Comparison of ENCODE assay signal across 12 cellular contexts in the genomic region with DNA sequence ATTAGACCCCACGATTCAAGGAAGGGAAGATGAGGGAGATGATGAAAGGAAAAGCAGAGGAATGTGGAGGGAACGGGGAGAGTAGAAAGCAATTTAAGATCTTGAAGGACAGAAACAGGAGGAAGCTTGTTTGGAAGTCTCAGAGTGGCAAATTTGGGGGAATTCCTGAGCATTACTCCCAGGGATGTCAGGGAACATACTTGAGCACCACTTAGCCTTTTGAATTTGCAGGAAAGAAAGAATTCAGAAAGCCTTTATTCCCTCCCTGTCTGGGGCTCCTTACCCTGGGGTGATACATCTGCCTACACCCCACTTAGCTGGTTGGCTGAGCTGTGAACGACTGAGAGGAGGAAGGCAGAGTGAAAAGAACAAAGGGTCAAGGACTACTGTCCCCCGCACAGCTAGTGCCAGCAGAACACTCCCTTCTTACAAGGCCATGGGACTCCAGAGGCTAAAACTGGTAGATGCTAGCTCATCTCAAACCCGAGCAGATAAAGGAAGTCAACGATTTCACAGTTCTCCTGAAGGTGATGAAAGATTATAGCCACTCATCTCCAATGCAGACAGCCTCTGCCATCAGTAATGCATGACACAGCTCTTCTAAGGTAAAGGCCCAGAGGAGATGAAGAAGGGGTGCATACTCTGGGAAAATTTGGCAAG.
DNase-seq lines count a peak whose midpoint lies in the region; ATAC-seq and TF ChIP-seq lines count a peak whose summit lies in the region.
"Had no signal": no experiment of that assay in that cellular context is flagged by ENCODE, and none has a peak within 500 bp of the region (broad histone marks: within the 10 kb centered on the region; RNA-seq: fewer than 3 reads in every experiment).

No MANE protein-coding gene starts in this region.

- DNase-seq in HL-60 (ENCODE audit: low read depth in 1 of 2, low spot score in 1 of 2) (peak; percentile 78 to 83), Peyer's patch (no peak), left ventricle myocardium inferior (no peak), spleen (no peak), NCI-H2081 treated with DMSO at 0.1 percent for 48 hours (lab: John Stamatoyannopoulos, UW) (no peak)
- no peak for DNase-seq in natural killer cell treated with Interleukin-12 subunit alpha and Interleukin-12 subunit beta and Interleukin-15 and Interleukin-18, amount 100 ng/mL, for 72 hours (ENCODE audit: low spot score)
- no peak for DNase-seq in T-helper 2 cell treated with Interferon-gamma antibody and Interleukin-4, amounts not matched to agents 5 μg/mL and 100 μg/mL, for 36 hours (ENCODE audit: low spot score)
- DNase-seq: activated CD4-positive, CD25-positive, alpha-beta regulatory T cell treated with anti-CD3 and anti-CD28 coated beads, Interleukin-2, amount 50 U/mL, for 72 hours; Calu3; NCI-H1417; NCI-H82 had no signal

- TF ChIP-seq POLR2A in Peyer's patch (IDR thresholded peaks at IDR 0.05) (no peak), spleen (IDR thresholded peaks at IDR 0.05) (no peak)

- no peak overlapping the region for H3K4me3 ChIP-seq in HL-60 (replicated peaks; ENCODE audit: insufficient read depth, low read length)
- H3K4me3 ChIP-seq in Peyer's patch: no peak overlapping the region
- no peak overlapping the region for H3K4me3 ChIP-seq in left ventricle myocardium inferior
- no peak overlapping the region for H3K4me3 ChIP-seq in spleen

- no peak for TF ChIP-seq CTCF in HL-60 (IDR thresholded peaks at IDR 0.05; ENCODE audit: insufficient read depth, low read length)
- no peak for TF ChIP-seq CTCF in Peyer's patch (IDR thresholded peaks at IDR 0.05)
- TF ChIP-seq CTCF in left ventricle myocardium inferior (IDR thresholded peaks at IDR 0.05; ENCODE audit: borderline replicate concordance): no peak
- TF ChIP-seq CTCF in spleen (IDR thresholded peaks at IDR 0.05 in 8 of 11, conservative IDR thresholded peaks at IDR 0.05 in 3 of 11): no peak

- no peaks in the 10 kb centered on the region for H3K27me3 Mint-ChIP-seq in natural killer cell treated with Interleukin-12 subunit alpha and Interleukin-12 subunit beta and Interleukin-15 and Interleukin-18, amount 100 ng/mL, for 72 hours
- H3K27me3 Mint-ChIP-seq in T-helper 2 cell treated with Interferon-gamma antibody and Interleukin-4, amounts not matched to agents 5 μg/mL and 100 μg/mL, for 36 hours (ENCODE audit: low read depth): peaks cover 5% of the 10 kb centered on the region

- H3K4me1 ChIP-seq in Peyer's patch (peaks cover 0 to 4% (median 0%) of the 10 kb centered on the region in 4 donors), left ventricle myocardium inferior (peaks cover 14% of the 10 kb centered on the region), spleen (peaks cover 0 to 28% (median 18%) of the 10 kb centered on the region in 6 donors)

- H3K27ac ChIP-seq in HL-60 (replicated peaks) (peak overlapping the region; percentile 83), Peyer's patch (peak overlapping the region in 3 of 4 donors; percentile 3 to 64 (median 54)), left ventricle myocardium inferior (replicated peaks) (peak overlapping the region; percentile 43), spleen (peak overlapping the region in 6 of 8 donors; percentile 26 to 66 (median 63))

- H3K27ac Mint-ChIP-seq in natural killer cell treated with Interleukin-12 subunit alpha and Interleukin-12 subunit beta and Interleukin-15 and Interleukin-18, amount 100 ng/mL, for 72 hours: no peak overlapping the region
- no peak overlapping the region for H3K27ac Mint-ChIP-seq in T-helper 2 cell treated with Interferon-gamma antibody and Interleukin-4, amounts not matched to agents 5 μg/mL and 100 μg/mL, for 36 hours
- H3K27ac Mint-ChIP-seq: activated T-helper 1 cell treated with anti-CD3 and anti-CD28 coated beads, Interleukin-12 subunit alpha, Interleukin-12 subunit beta, Interleukin-2, Interleukin-4 antibody, amounts not matched to agents 30 ng/mL and 10 ng/mL and 1 ng/mL, durations not matched to agents 14 hours and 24 hours and 36 hours had no signal

- H3K9me3 ChIP-seq in Peyer's patch (no peaks in the 10 kb centered on the region), left ventricle myocardium inferior (replicated peaks) (no peaks in the 10 kb centered on the region), spleen (no peaks in the 10 kb centered on the region)

- H3K27me3 ChIP-seq in HL-60 (ENCODE audit: insufficient read depth, poor library complexity, severe bottlenecking) (no peaks in the 10 kb centered on the region), Peyer's patch (no peaks in the 10 kb centered on the region), left ventricle myocardium inferior (ENCODE audit: low read depth) (no peaks in the 10 kb centered on the region), spleen (replicated peaks in 1 of 7) (no peaks in the 10 kb centered on the region)

- WGBS in spleen, 5 donors: 33 to 56% (median 47%) methylated on average over 6 of the region's 6 CpGs

- H3K4me3 Mint-ChIP-seq in natural killer cell treated with Interleukin-12 subunit alpha and Interleukin-12 subunit beta and Interleukin-15 and Interleukin-18, amount 100 ng/mL, for 72 hours: no peak overlapping the region
- H3K4me3 Mint-ChIP-seq in T-helper 2 cell treated with Interferon-gamma antibody and Interleukin-4, amounts not matched to agents 5 μg/mL and 100 μg/mL, for 36 hours: no peak overlapping the region
- H3K4me3 Mint-ChIP-seq: activated T-helper 1 cell treated with anti-CD3 and anti-CD28 coated beads, Interleukin-12 subunit alpha, Interleukin-12 subunit beta, Interleukin-2, Interleukin-4 antibody, amounts not matched to agents 30 ng/mL and 10 ng/mL and 1 ng/mL, durations not matched to agents 14 hours and 24 hours and 36 hours had no signal

- no peaks in the 10 kb centered on the region for H3K36me3 ChIP-seq in Peyer's patch
- H3K36me3 ChIP-seq in left ventricle myocardium inferior: no peaks in the 10 kb centered on the region
- H3K36me3 ChIP-seq in spleen: no peaks in the 10 kb centered on the region

- intact Hi-C loops in left ventricle myocardium inferior (cut with micrococcal nuclease) (no loop called here), spleen (cut with DNase I; ENCODE audit: low total_unique reads) (no loop called here)

- H3K36me3 Mint-ChIP-seq in natural killer cell treated with Interleukin-12 subunit alpha and Interleukin-12 subunit beta and Interleukin-15 and Interleukin-18, amount 100 ng/mL, for 72 hours: no peaks in the 10 kb centered on the region
- no peaks in the 10 kb centered on the region for H3K36me3 Mint-ChIP-seq in T-helper 2 cell treated with Interferon-gamma antibody and Interleukin-4, amounts not matched to agents 5 μg/mL and 100 μg/mL, for 36 hours (ENCODE audit: low read depth)

- no peaks in the 10 kb centered on the region for H3K9me3 Mint-ChIP-seq in natural killer cell treated with Interleukin-12 subunit alpha and Interleukin-12 subunit beta and Interleukin-15 and Interleukin-18, amount 100 ng/mL, for 72 hours
- H3K9me3 Mint-ChIP-seq in T-helper 2 cell treated with Interferon-gamma antibody and Interleukin-4, amounts not matched to agents 5 μg/mL and 100 μg/mL, for 36 hours: no peaks in the 10 kb centered on the region
- H3K9me3 Mint-ChIP-seq: activated T-helper 1 cell treated with anti-CD3 and anti-CD28 coated beads, Interleukin-12 subunit alpha, Interleukin-12 subunit beta, Interleukin-2, Interleukin-4 antibody, amounts not matched to agents 30 ng/mL and 10 ng/mL and 1 ng/mL, durations not matched to agents 14 hours and 24 hours and 36 hours had no signal

- ATAC-seq in natural killer cell treated with Interleukin-12 subunit alpha and Interleukin-12 subunit beta and Interleukin-15 and Interleukin-18, amount 100 ng/mL, for 72 hours: no peak

- no peaks in the 10 kb centered on the region for H3K4me1 Mint-ChIP-seq in natural killer cell treated with Interleukin-12 subunit alpha and Interleukin-12 subunit beta and Interleukin-15 and Interleukin-18, amount 100 ng/mL, for 72 hours (ENCODE audit: low read depth in 2 of 2)
- no peaks in the 10 kb centered on the region for H3K4me1 Mint-ChIP-seq in T-helper 2 cell treated with Interferon-gamma antibody and Interleukin-4, amounts not matched to agents 5 μg/mL and 100 μg/mL, for 36 hours (ENCODE audit: low read depth)

Comparison
In these comparisons a context has a peak if more than half of its experiments do, and no peak if none do; other contexts are left out.
1. DNase-seq: peak in HL-60 (2 of 2); none in Peyer's patch (0 of 3), left ventricle myocardium inferior (single experiment), spleen (single experiment), natural killer cell treated with Interleukin-12 subunit alpha and Interleukin-12 subunit beta and Interleukin-15 and Interleukin-18, amount 100 ng/mL, for 72 hours (single experiment), T-helper 2 cell treated with Interferon-gamma antibody and Interleukin-4, amounts not matched to agents 5 μg/mL and 100 μg/mL, for 36 hours (single experiment) and NCI-H2081 treated with DMSO at 0.1 percent for 48 hours (single experiment).
2. Peak in every context shown above with its lines, with median percentiles within 50 percentile points of each other: H3K27ac ChIP-seq.